ENCODE assay signal across 34 cellular contexts in the genomic region with DNA sequence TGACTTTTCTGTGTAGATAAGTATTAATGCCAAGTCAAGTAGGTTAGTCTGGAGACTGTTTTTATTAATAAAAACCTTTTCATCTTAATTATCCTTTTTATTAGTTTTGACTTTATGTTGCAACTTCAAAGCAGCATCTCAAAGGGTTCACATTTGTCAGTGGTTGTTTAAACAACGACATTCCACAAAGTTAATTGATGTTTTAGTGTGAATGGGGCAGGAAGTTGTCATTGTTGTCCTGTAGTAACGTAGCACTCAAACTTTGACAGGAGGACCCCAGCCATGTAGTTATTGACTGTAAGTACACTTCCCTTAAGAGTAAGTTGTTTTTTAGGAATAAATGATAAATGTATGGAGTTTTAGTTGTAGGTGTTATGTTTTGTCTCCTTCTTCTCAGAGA.
"Had no signal": no experiment of that assay in that cellular context is flagged by ENCODE, and none has a peak within 500 bp of the region (broad histone marks: within the 10 kb centered on the region; RNA-seq: fewer than 3 reads in every experiment).

No MANE protein-coding gene starts in this region.

- FAIRE-seq: bronchial epithelial cell, TTC549 had no signal

- H3K27ac ChIP-seq: ascending aorta, cardiac muscle cell, colonic mucosa, WERI-Rb-1 had no signal

- DNase-seq: activated CD4-positive, alpha-beta memory T cell treated with anti-CD3 and anti-CD28 coated beads, Interleukin-2, amount 10 ng/mL, durations not matched to agents 7 days and 5 days; activated CD4-positive, alpha-beta T cell treated with anti-CD3 and anti-CD28 coated beads for 1 hour; activated CD4-positive, alpha-beta T cell treated with anti-CD3 and anti-CD28 coated beads for 36 hours; activated CD4-positive, alpha-beta T cell treated with anti-CD3 and anti-CD28 coated beads for 48 hours; activated CD4-positive, alpha-beta T cell treated with anti-CD3 and anti-CD28 coated beads, Interleukin-2, amount 10 ng/mL, durations not matched to agents 7 days and 5 days; activated CD4-positive, alpha-beta T cell treated with anti-CD3 and anti-CD28 coated beads, Interleukin-2, amount 50 U/mL, for 48 hours; activated CD4-positive, CD25-positive, alpha-beta regulatory T cell; activated CD8-positive, alpha-beta memory T cell treated with anti-CD3 and anti-CD28 coated beads for 24 hours; activated CD8-positive, alpha-beta memory T cell treated with anti-CD3 and anti-CD28 coated beads, Interleukin-2, amount 10 ng/mL, durations not matched to agents 7 days and 5 days; activated CD8-positive, alpha-beta memory T cell treated with anti-CD3 and anti-CD28 coated beads, Interleukin-2, amount 50 U/mL, for 48 hours; activated CD8-positive, alpha-beta T cell treated with anti-CD3 and anti-CD28 coated beads, Interleukin-2, amount 10 ng/mL, durations not matched to agents 7 days and 5 days; activated gamma-delta T cell; activated naive CD4-positive, alpha-beta T cell treated with anti-CD3 and anti-CD28 coated beads, Interleukin-2, amount 10 ng/mL, durations not matched to agents 7 days and 5 days; activated naive CD4-positive, alpha-beta T cell treated with Interleukin-2 at 50 U/mL for 16 hours; activated naive CD8-positive, alpha-beta T cell treated with anti-CD3 and anti-CD28 coated beads, Interleukin-2, amount 10 ng/mL, durations not matched to agents 7 days and 5 days; activated naive CD8-positive, alpha-beta T cell treated with anti-CD3 and anti-CD28 coated beads, Interleukin-2, amount 50 U/mL, for 24 hours; activated T-cell treated with anti-CD3 and anti-CD28 coated beads, Interleukin-2, amount 50 U/mL, for 1 hour; activated T-cell treated with anti-CD3 and anti-CD28 coated beads, Interleukin-2, amount 50 U/mL, for 4 hours; activated T-cell treated with anti-CD3 and anti-CD28 coated beads, Interleukin-2, amount 50 U/mL, for 72 hours; amygdala; anterior cingulate cortex; caudate nucleus; cerebellar nuclear complex; colonic mucosa; T-helper 2 cell; T-helper 9 cell; WERI-Rb-1 had no signal

- H3K36me3 ChIP-seq: ascending aorta, cardiac muscle cell, colonic mucosa, WERI-Rb-1 had no signal

- H3K4me1 ChIP-seq: ascending aorta, colonic mucosa had no signal

- H3K4me3 ChIP-seq: ascending aorta, cardiac muscle cell, colonic mucosa had no signal

- H3K9me3 ChIP-seq: ascending aorta, colonic mucosa had no signal

- ATAC-seq: activated CD4-positive, alpha-beta T cell treated with anti-CD3 and anti-CD28 coated beads for 36 hours; activated CD4-positive, CD25-positive, alpha-beta regulatory T cell treated with anti-CD3 and anti-CD28 coated beads, Interleukin-2, amount 50 U/mL, for 24 hours; activated CD8-positive, alpha-beta memory T cell treated with anti-CD3 and anti-CD28 coated beads, Interleukin-2, amount 10 ng/mL, durations not matched to agents 7 days and 5 days; activated CD8-positive, alpha-beta T cell treated with anti-CD3 and anti-CD28 coated beads, Interleukin-2, amount 10 ng/mL, durations not matched to agents 7 days and 5 days; activated naive CD8-positive, alpha-beta T cell treated with anti-CD3 and anti-CD28 coated beads, Interleukin-2, amount 50 U/mL, for 24 hours; activated T-cell treated with anti-CD3 and anti-CD28 coated beads, Interleukin-2, amount 50 U/mL, for 4 hours; activated T-cell treated with anti-CD3 and anti-CD28 coated beads, Interleukin-2, amount 50 U/mL, for 72 hours; activated T-helper 17 cell treated with anti-CD3 and anti-CD28 coated beads, Interleukin-2, amount 50 U/mL, for 72 hours; WTC11 had no signal

- H3K27me3 ChIP-seq: ascending aorta, cardiac muscle cell, colonic mucosa had no signal
